Comparison of ENCODE assay signal across 8 cellular contexts in the genomic region with DNA sequence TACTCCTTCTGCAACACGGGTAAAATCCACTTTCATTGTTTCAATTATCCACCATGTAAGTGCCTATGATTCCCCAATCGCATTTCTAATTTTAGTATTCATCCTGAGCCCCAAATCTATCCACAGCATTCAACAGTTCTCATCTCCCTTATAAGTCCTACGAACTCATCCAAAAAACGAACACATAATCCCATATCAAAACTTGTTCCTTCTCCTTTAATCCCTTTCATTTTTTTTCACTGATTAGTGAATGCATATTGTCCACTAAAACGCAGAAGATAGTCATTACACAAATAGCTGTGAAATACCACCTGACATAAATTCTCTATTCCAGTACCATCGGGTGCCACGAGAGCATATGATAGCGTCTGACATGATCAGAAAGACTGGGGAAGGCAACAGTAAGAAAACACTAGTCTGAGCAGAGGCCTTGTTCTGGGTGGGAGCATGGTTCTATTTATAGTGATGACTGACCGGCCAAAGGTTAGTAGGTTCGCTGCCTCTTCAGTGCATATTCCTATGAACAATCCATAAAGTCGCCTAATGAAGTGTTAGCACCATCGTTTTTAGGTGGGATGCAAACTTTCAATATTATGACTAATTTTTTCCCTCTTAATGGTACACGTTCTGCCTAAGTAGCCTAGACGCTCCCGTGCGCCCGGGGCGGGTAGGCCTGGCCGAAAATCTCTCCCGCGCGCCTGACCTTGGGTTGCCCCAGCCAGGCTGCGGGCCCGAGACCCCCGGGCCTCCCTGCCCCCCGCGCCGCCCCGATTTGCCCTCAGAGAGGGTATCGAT. TPM values are rescaled to one million over a fixed set of nuclear protein-coding genes. Genes with fewer than 3 reads are reported as not detected.
DNase-seq lines count a peak whose midpoint lies in the region; ATAC-seq and TF ChIP-seq lines count a peak whose summit lies in the region.

No MANE protein-coding gene starts in this region.

- H3K9me3 ChIP-seq in HUES6 (ENCODE audit: control insufficient read depth, insufficient read depth, low read depth, low read length) (no peaks in the 10 kb centered on the region), mesodermal cell (ENCODE audit: control insufficient read depth, low read length) (no peaks in the 10 kb centered on the region)
- no peaks in the 10 kb centered on the region for H3K9me3 ChIP-seq in effector memory CD4-positive, alpha-beta T cell (ENCODE audit: control insufficient read depth, low read length)

- peak overlapping the region; percentile 98 for H3K4me3 ChIP-seq in HUES6 (ENCODE audit: low read depth, low read length)
- H3K4me3 ChIP-seq in effector memory CD4-positive, alpha-beta T cell (ENCODE audit: insufficient read depth, low read depth, low read length, poor library complexity, severe bottlenecking) = peak overlapping the region; percentile 95
- H3K4me3 ChIP-seq in mesodermal cell (ENCODE audit: extremely low read depth, insufficient read depth, low read length, poor library complexity, severe bottlenecking) = peak overlapping the region; percentile 97

- H3K9ac ChIP-seq in HUES6 (ENCODE audit: low read length) = peak overlapping the region; percentile 100

- H3K36me3 ChIP-seq in HUES6 (ENCODE audit: control insufficient read depth, insufficient read depth, low read length) (peaks cover 13% of the 10 kb centered on the region), mesodermal cell (ENCODE audit: control insufficient read depth, insufficient read depth, low read length) (peaks cover 14% of the 10 kb centered on the region)
- H3K36me3 ChIP-seq in effector memory CD4-positive, alpha-beta T cell (ENCODE audit: control insufficient read depth, insufficient read depth, low read length) = peaks cover 11% of the 10 kb centered on the region

- no peaks in the 10 kb centered on the region for H3K27me3 ChIP-seq in HUES6 (ENCODE audit: control insufficient read depth, insufficient read depth, low read length)
- no peaks in the 10 kb centered on the region for H3K27me3 ChIP-seq in effector memory CD4-positive, alpha-beta T cell (replicated peaks; ENCODE audit: control insufficient read depth, insufficient read depth, low read length, poor library complexity, severe bottlenecking)

- TF ChIP-seq CTCF in VCaP (conservative IDR thresholded peaks at IDR 0.05) = no peak

- DNase-seq in DMS114 treated with DMSO at 0.1 percent for 48 hours (lab: John Stamatoyannopoulos, UW; ENCODE audit: unreplicated experiment) (peak; percentile 2), substantia nigra (lab: John Stamatoyannopoulos, UW) (peak in 9 of 49 donors; percentile 8 to 56 (median 38)), ureter (ENCODE audit: low spot score) (no peak)
- no peak for DNase-seq in effector memory CD4-positive, alpha-beta T cell

- H3K27ac ChIP-seq in HUES6 (ENCODE audit: low read depth, low read length) (peak overlapping the region; percentile 49; the same call in 1 of the 2 replicates), VCaP (peak overlapping the region; percentile 100), mesodermal cell (ENCODE audit: low read depth, low read length, severe bottlenecking) (peak overlapping the region; percentile 99), substantia nigra (ENCODE audit: low read depth, low read length, poor library complexity, severe bottlenecking) (peak overlapping the region; percentile 97)
- H3K27ac ChIP-seq in effector memory CD4-positive, alpha-beta T cell (ENCODE audit: insufficient read depth, low read length, poor library complexity, severe bottlenecking) = peak overlapping the region; percentile 98

- H3K4me1 ChIP-seq in HUES6 (ENCODE audit: control insufficient read depth, insufficient read depth, low read length) (peaks cover 6% of the 10 kb centered on the region; the same call in 1 of the 2 replicates), mesodermal cell (ENCODE audit: control insufficient read depth, insufficient read depth, low read length, poor library complexity, severe bottlenecking) (peaks cover 4% of the 10 kb centered on the region)
- H3K4me1 ChIP-seq in effector memory CD4-positive, alpha-beta T cell (ENCODE audit: control insufficient read depth, insufficient read depth, low read length, poor library complexity, severe bottlenecking) = peaks cover 4% of the 10 kb centered on the region

- peak; percentile 7 for ATAC-seq in GM19467 (IDR thresholded peaks at IDR 0.05; ENCODE audit: unreplicated experiment)

- 12 to 14% methylated on average over 19 to 23 of the region's 30 CpGs for WGBS in mesodermal cell (ENCODE audit: insufficient coverage in 2 of 2), 2 experiments

RNA-seq across cellular contexts. Expression of a gene that starts 0.6 kb away (rescaled TPM):
- polyA plus RNA-seq in mesodermal cell (2013, experiment 1 of 2) = 234 TPM
- polyA plus RNA-seq in mesodermal cell (2013, experiment 2 of 2) = 262 TPM
- total RNA-seq in ureter = 99.8 TPM

RNA-seq across cellular contexts. Expression of a gene that starts 0.7 kb away (rescaled TPM):
- polyA plus RNA-seq in mesodermal cell (2013, experiment 1 of 2) = 21.8 TPM
- 23.7 TPM for polyA plus RNA-seq in mesodermal cell (2013, experiment 2 of 2)
- 26.3 TPM for total RNA-seq in ureter

Comparison
In these comparisons a context has a peak if more than half of its experiments do, and no peak if none do; other contexts are left out.
1. H3K27ac ChIP-seq: peak in every context shown above with its lines; median percentile 100 in VCaP; 99 in mesodermal cell; 98 in effector memory CD4-positive, alpha-beta T cell; 97 in substantia nigra; 49 in HUES6.